In genomic region chr2:171367692-171368091, GRCh38 we compare ENCODE assay signal across 27 cellular contexts.
"Had no signal": no experiment of that assay in that cellular context is flagged by ENCODE, and none has a peak within 500 bp of the region (broad histone marks: within the 10 kb centered on the region; RNA-seq: fewer than 3 reads in every experiment).

No MANE protein-coding gene starts in this region.

- H3K4me1 Mint-ChIP-seq: natural killer cell; nephron; stimulated activated memory B cell treated with anti-CD40 and anti-IgM and Interleukin-4, amounts not matched to agents 10 μg/mL and 1 μg/mL and 100 μg/mL, for 72 hours; stimulated activated naive CD8-positive, alpha-beta T cell treated with anti-CD3 and anti-CD28 coated beads, Interleukin-15, amount 100 ng/mL, for 72 hours had no signal

- H3K27me3 Mint-ChIP-seq: progenitor cell of endocrine pancreas; stimulated activated memory B cell treated with anti-CD40 and anti-IgM and Interleukin-4, amounts not matched to agents 10 μg/mL and 1 μg/mL and 100 μg/mL, for 72 hours; stimulated activated naive CD8-positive, alpha-beta T cell treated with anti-CD3 and anti-CD28 coated beads, Interleukin-15, amount 100 ng/mL, for 72 hours; type B pancreatic cell had no signal

- H3K4me3 Mint-ChIP-seq: natural killer cell; nephron; neural progenitor cell; stimulated activated memory B cell treated with anti-CD40 and anti-IgM and Interleukin-4, amounts not matched to agents 10 μg/mL and 1 μg/mL and 100 μg/mL, for 72 hours; stimulated activated naive CD8-positive, alpha-beta T cell treated with anti-CD3 and anti-CD28 coated beads, Interleukin-15, amount 100 ng/mL, for 72 hours; type B pancreatic cell had no signal

- H3K27ac Mint-ChIP-seq: natural killer cell; nephron; neural progenitor cell; progenitor cell of endocrine pancreas; stimulated activated memory B cell treated with anti-CD40 and anti-IgM and Interleukin-4, amounts not matched to agents 10 μg/mL and 1 μg/mL and 100 μg/mL, for 72 hours; stimulated activated naive CD8-positive, alpha-beta T cell treated with anti-CD3 and anti-CD28 coated beads, Interleukin-15, amount 100 ng/mL, for 72 hours; type B pancreatic cell had no signal

- DNase-seq: natural killer cell; occipital lobe; ovary; posterior cingulate gyrus; psoas muscle; right cardiac atrium; right lobe of liver; sigmoid colon; small intestine; stimulated activated CD4-positive, alpha-beta T cell treated with anti-CD3 and anti-CD28 coated beads, Interleukin-15, amount 100 ng/mL, for 24 hours; stimulated activated CD4-positive, alpha-beta T cell treated with anti-CD3 and anti-CD28 coated beads, Interleukin-2, amount 100 ng/mL, for 24 hours; stimulated activated CD4-positive, alpha-beta T cell treated with anti-CD3 and anti-CD28 coated beads, Interleukin-2, amount 100 ng/mL, for 48 hours; stimulated activated CD4-positive, alpha-beta T cell treated with anti-CD3 and anti-CD28 coated beads, Interleukin-4, amount 100 ng/mL, for 24 hours; stimulated activated naive CD4-positive, alpha-beta T cell; stimulated activated naive CD8-positive, alpha-beta T cell treated with anti-CD3 and anti-CD28 coated beads, Interleukin-15, amount 100 ng/mL, for 72 hours; stimulated activated naive CD8-positive, alpha-beta T cell treated with anti-CD3 and anti-CD28 coated beads, Interleukin-15, Interleukin-2, amounts not matched to agents 100 U/mL and 50 U/mL, for 24 hours; substantia nigra; testis; tibial artery; transverse colon; upper lobe of right lung had no signal

- ATAC-seq: natural killer cell; psoas muscle; right cardiac atrium; right lobe of liver; stimulated activated memory B cell treated with anti-CD40 and anti-IgM and Interleukin-4, amounts not matched to agents 10 μg/mL and 1 μg/mL and 100 μg/mL, for 72 hours; stimulated activated naive CD8-positive, alpha-beta T cell treated with anti-CD3 and anti-CD28 coated beads, Interleukin-15, amount 100 ng/mL, for 72 hours; stimulated activated naive CD8-positive, alpha-beta T cell treated with anti-CD3 and anti-CD28 coated beads, Interleukin-15, Interleukin-2, amounts not matched to agents 100 U/mL and 50 U/mL, for 24 hours; upper lobe of right lung had no signal

- FAIRE-seq: small intestine, urothelium cell line had no signal
